24 cellular contexts compared by ENCODE assay signal in genomic region chr9:124423155-124423554, GRCh38. TPM values are rescaled to one million over a fixed set of nuclear protein-coding genes. Genes with fewer than 3 reads are reported as not detected.
"Had no signal": no experiment of that assay in that cellular context is flagged by ENCODE, and none has a peak within 500 bp of the region (broad histone marks: within the 10 kb centered on the region; RNA-seq: fewer than 3 reads in every experiment).

No MANE protein-coding gene starts in this region.

- ATAC-seq: body of pancreas had no signal

- H3K27me3 ChIP-seq: body of pancreas, Peyer's patch had no signal

- H3K27ac ChIP-seq: body of pancreas, Peyer's patch, RWPE1, SJCRH30, VCaP had no signal

- H3K9ac ChIP-seq: SK-N-SH had no signal

- H3K4me3 ChIP-seq: body of pancreas, Peyer's patch, SJCRH30 had no signal

- H3K9me3 ChIP-seq: body of pancreas, Peyer's patch, SJCRH30, SK-N-SH had no signal

- H3K36me3 ChIP-seq: Peyer's patch, SJCRH30 had no signal

- H3K4me2 ChIP-seq: SK-N-SH had no signal

- H3K4me1 ChIP-seq: body of pancreas, Peyer's patch, SJCRH30 had no signal

- DNase-seq: activated CD4-positive, alpha-beta memory T cell treated with anti-CD3 and anti-CD28 coated beads for 36 hours; activated CD4-positive, alpha-beta T cell treated with anti-CD3 and anti-CD28 coated beads, Interleukin-2, amount 10 ng/mL, durations not matched to agents 7 days and 5 days; activated CD4-positive, CD25-positive, alpha-beta regulatory T cell; activated effector memory CD4-positive, alpha-beta T cell treated with Interleukin-2 at 50 U/mL for 16 hours; activated naive CD4-positive, alpha-beta T cell; activated T-cell treated with anti-CD3 and anti-CD28 coated beads, Interleukin-2, amount 50 U/mL, for 1 hour; aorta; body of pancreas; NCI-H1105 treated with DMSO at 0.1 percent for 48 hours; NCI-H1436 treated with DMSO at 0.1 percent for 48 hours; NCI-H187; NCI-H2081; NCI-H510A treated with DMSO at 0.1 percent for 48 hours; NCI-H69; NK-92 treated with Interleukin-12 subunit alpha and Interleukin-12 subunit beta, amount 100 ng/mL, for 24 hours; Right ventricle myocardium superior; SK-N-SH; T-helper 1 cell had no signal

- H3K9me2 ChIP-seq: SK-N-SH had no signal

RNA-seq across cellular contexts. Expression of gene ADGRD2, which starts 27.1 kb away (rescaled TPM):
- total RNA-seq: activated CD4-positive, alpha-beta memory T cell treated with anti-CD3 and anti-CD28 coated beads for 36 hours; activated CD4-positive, alpha-beta T cell treated with anti-CD3 and anti-CD28 coated beads, Interleukin-2, amount 10 ng/mL, durations not matched to agents 7 days and 5 days; aorta; body of pancreas; bronchial epithelial cell; Peyer's patch; Right ventricle myocardium superior; SJCRH30; T-helper 2 cell treated with Interferon-gamma antibody and Interleukin-4, amounts not matched to agents 100 ng/mL and 5 ng/mL, for 36 hours had no signal
- polyA plus RNA-seq: aorta had no signal
